19 cellular contexts compared by ENCODE assay signal in the genomic region with DNA sequence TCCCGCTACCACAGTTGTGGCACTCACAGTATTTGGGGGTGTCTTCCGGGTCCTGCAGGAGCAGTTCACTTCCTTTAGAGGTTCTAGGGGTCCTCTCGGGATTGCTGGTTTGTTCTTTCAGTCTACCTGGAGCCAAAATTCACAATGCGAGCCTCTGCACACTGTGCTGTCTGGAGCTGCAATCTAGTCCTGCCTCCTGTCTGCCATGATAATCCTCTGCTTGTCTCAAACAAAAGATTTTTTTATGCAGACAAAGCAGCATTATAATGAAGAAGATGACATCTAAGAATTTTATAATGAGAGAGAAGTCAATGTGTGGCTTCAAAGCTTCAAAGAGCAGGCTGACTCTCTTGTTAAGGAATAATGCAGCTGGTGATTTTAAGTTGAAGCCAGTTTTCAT.
"Had no signal": no experiment of that assay in that cellular context is flagged by ENCODE, and none has a peak within 500 bp of the region (broad histone marks: within the 10 kb centered on the region; RNA-seq: fewer than 3 reads in every experiment).

No MANE protein-coding gene starts in this region.

- H3K27me3 ChIP-seq: heart left ventricle, pancreas, right atrium auricular region, right lobe of liver, stomach, tibial nerve, upper lobe of left lung, vagina had no signal

- H3K9me3 ChIP-seq: heart left ventricle, pancreas, psoas muscle, right atrium auricular region, right lobe of liver, tibial nerve, upper lobe of left lung, vagina had no signal

- H3K27me3 Mint-ChIP-seq: memory B cell; stimulated activated naive B cell treated with anti-CD40 and anti-IgM and Interleukin-4, amounts not matched to agents 10 μg/mL and 1 μg/mL and 100 μg/mL, for 72 hours had no signal

- H3K4me2 ChIP-seq: smooth muscle cell had no signal

- H3K4me3 Mint-ChIP-seq: memory B cell; naive thymus-derived CD8-positive, alpha-beta T cell; nephron; stimulated activated naive B cell treated with anti-CD40 and anti-IgM and Interleukin-4, amounts not matched to agents 10 μg/mL and 1 μg/mL and 100 μg/mL, for 72 hours had no signal

- H3K36me3 ChIP-seq: heart left ventricle, left ventricle myocardium inferior, pancreas, right atrium auricular region, right lobe of liver, stomach, tibial nerve, upper lobe of left lung, vagina had no signal

- H3K27ac ChIP-seq: heart left ventricle, left ventricle myocardium inferior, pancreas, psoas muscle, right atrium auricular region, right lobe of liver, stomach, tibial nerve, upper lobe of left lung, vagina had no signal

- H3K36me3 Mint-ChIP-seq: memory B cell; naive thymus-derived CD8-positive, alpha-beta T cell; stimulated activated naive B cell treated with anti-CD40 and anti-IgM and Interleukin-4, amounts not matched to agents 10 μg/mL and 1 μg/mL and 100 μg/mL, for 72 hours had no signal

- H3K4me1 ChIP-seq: heart left ventricle, left ventricle myocardium inferior, pancreas, psoas muscle, right atrium auricular region, right lobe of liver, stomach, tibial nerve, upper lobe of left lung, vagina had no signal

- ATAC-seq: heart left ventricle; naive thymus-derived CD8-positive, alpha-beta T cell; pancreas; psoas muscle; right lobe of liver; stimulated activated naive B cell treated with anti-CD40 and anti-IgM and Interleukin-4, amounts not matched to agents 10 μg/mL and 1 μg/mL and 100 μg/mL, for 72 hours; stimulated activated naive CD8-positive, alpha-beta T cell treated with anti-CD3 and anti-CD28 coated beads, Interleukin-15, Interleukin-2, amounts not matched to agents 100 U/mL and 50 U/mL, for 24 hours had no signal

- H3K4me3 ChIP-seq: heart left ventricle, left ventricle myocardium inferior, lung, pancreas, psoas muscle, right atrium auricular region, right lobe of liver, smooth muscle cell, stomach, tibial nerve, upper lobe of left lung, vagina had no signal

- H3K4me1 Mint-ChIP-seq: memory B cell; naive thymus-derived CD8-positive, alpha-beta T cell; nephron; stimulated activated naive B cell treated with anti-CD40 and anti-IgM and Interleukin-4, amounts not matched to agents 10 μg/mL and 1 μg/mL and 100 μg/mL, for 72 hours had no signal

- DNase-seq: heart left ventricle; left ventricle myocardium inferior; naive thymus-derived CD8-positive, alpha-beta T cell; pancreas; right lobe of liver; stimulated activated CD4-positive, alpha-beta T cell treated with anti-CD3 and anti-CD28 coated beads, Interleukin-1b, Interleukin-23, amount 100 ng/mL, for 48 hours; stimulated activated CD4-positive, alpha-beta T cell treated with anti-CD3 and anti-CD28 coated beads, Interleukin-2, amount 100 ng/mL, for 48 hours; stimulated activated naive B cell treated with anti-CD40 and anti-IgM and Interleukin-4, amounts not matched to agents 10 μg/mL and 1 μg/mL and 100 μg/mL, for 72 hours; stimulated activated naive CD8-positive, alpha-beta T cell treated with anti-CD3 and anti-CD28 coated beads, Interleukin-15, Interleukin-2, amounts not matched to agents 100 U/mL and 50 U/mL, for 24 hours; stomach; upper lobe of left lung had no signal

- H3K27ac Mint-ChIP-seq: memory B cell; naive thymus-derived CD8-positive, alpha-beta T cell; nephron; stimulated activated naive B cell treated with anti-CD40 and anti-IgM and Interleukin-4, amounts not matched to agents 10 μg/mL and 1 μg/mL and 100 μg/mL, for 72 hours had no signal
